In the genomic region with DNA sequence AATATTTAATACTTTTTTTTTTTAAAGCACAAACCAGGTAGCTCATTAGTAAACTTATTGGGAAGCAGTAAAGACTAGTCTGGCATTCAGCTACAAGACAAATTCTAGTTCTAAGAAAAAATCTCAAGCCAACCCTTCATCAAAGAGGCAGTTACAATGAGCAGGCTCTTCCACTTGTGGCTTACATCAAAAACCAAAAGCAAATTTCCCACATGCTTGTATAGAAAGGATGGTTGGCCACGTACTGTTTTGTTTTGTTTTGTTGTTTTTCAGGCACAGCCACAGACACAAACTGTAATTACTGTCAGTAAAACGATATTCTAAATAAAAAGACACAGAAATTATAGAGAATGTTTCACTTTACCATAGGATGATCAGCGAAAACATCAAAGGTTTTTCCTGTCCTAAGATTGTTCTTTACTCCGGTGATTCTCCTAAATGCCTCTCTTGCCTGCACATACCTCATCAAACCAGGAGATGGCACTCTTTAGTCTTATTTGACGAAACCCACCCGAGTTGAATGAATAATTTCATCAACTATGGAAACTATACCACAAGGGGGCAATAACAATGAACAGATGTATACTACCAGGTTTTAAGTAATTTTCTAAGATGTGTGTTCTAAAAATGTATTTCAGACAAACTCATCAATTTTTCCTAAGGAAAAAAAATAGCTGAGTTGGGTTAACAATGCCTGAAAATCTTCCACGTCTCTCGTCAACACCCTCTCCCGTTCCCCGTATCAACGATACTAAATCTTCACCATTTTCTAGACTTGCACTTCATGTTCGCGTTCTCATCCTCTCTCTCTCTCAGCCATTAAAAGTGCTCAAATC, we compare ENCODE assay signal across 8 cellular contexts. TPM values are rescaled to one million over a fixed set of nuclear protein-coding genes. Genes with fewer than 3 reads are reported as not detected.
DNase-seq lines count a peak whose midpoint lies in the region; ATAC-seq and TF ChIP-seq lines count a peak whose summit lies in the region.

No MANE protein-coding gene starts in this region.

- TF ChIP-seq POLR2A in stomach (IDR thresholded peaks at IDR 0.05) = no peak

- no peaks in the 10 kb centered on the region for H3K27me3 Mint-ChIP-seq in WTC11 (ENCODE audit: low read depth)

- WGBS in lung, 2 donors = 32 to 37% methylated on average over 13 of the region's 13 CpGs
- whole genome bisulfite sequencing in stomach, 5 donors = 20 to 31% (median 30%) methylated on average over 13 of the region's 13 CpGs

- H3K9me3 Mint-ChIP-seq in WTC11 = no peaks in the 10 kb centered on the region

- no peak overlapping the region for H3K27ac Mint-ChIP-seq in WTC11

- H3K9me3 ChIP-seq in duodenal mucosa (ENCODE audit: control insufficient read depth in 1 of 2, low read length in 2 of 2) = no peaks in the 10 kb centered on the region
- no peaks in the 10 kb centered on the region for H3K9me3 ChIP-seq in lung (ENCODE audit: control insufficient read depth in 2 of 2, insufficient read depth in 1 of 2, low read length in 1 of 2)
- no peaks in the 10 kb centered on the region for H3K9me3 ChIP-seq in stomach

- TF ChIP-seq CTCF in WTC11 (IDR thresholded peaks at IDR 0.05) (peak; percentile 79), lung (IDR thresholded peaks at IDR 0.05; ENCODE audit: control extremely low read depth, extremely low read depth) (peak; percentile 97), stomach (IDR thresholded peaks at IDR 0.05) (peak in 6 of 7 experiments; percentile 86 to 99 (median 92))

- H3K4me1 ChIP-seq in duodenal mucosa (ENCODE audit: control insufficient read depth in 1 of 2, insufficient read depth in 2 of 2, low read length in 2 of 2) (peaks cover 18 to 19% of the 10 kb centered on the region in 2 donors), lung (ENCODE audit: control insufficient read depth in 2 of 2, insufficient read depth in 2 of 2, low read length in 2 of 2) (peaks cover 0 to 2% of the 10 kb centered on the region in 2 donors), stomach (peaks cover 0 to 24% (median 0%) of the 10 kb centered on the region in 4 donors)

- H3K27ac ChIP-seq in duodenal mucosa (ENCODE audit: low read depth, low read length) (no peak overlapping the region), lung (ENCODE audit: low read depth in 1 of 2, low read length in 1 of 2) (no peak overlapping the region), stomach (peak overlapping the region in 3 of 5 donors; percentile 20 to 55 (median 40))

- no peaks in the 10 kb centered on the region for H3K36me3 Mint-ChIP-seq in WTC11

- no peaks in the 10 kb centered on the region for H3K36me3 ChIP-seq in duodenal mucosa (ENCODE audit: control insufficient read depth in 1 of 2, insufficient read depth in 2 of 2, low read length in 2 of 2)
- H3K36me3 ChIP-seq in lung (ENCODE audit: control insufficient read depth in 2 of 2, insufficient read depth in 2 of 2, low read length in 2 of 2) = no peaks in the 10 kb centered on the region
- H3K36me3 ChIP-seq in stomach = no peaks in the 10 kb centered on the region

- intact Hi-C loops in stomach (cut with DNase I; ENCODE audit: low total_unique reads) = loop anchor here (5.0 kb wide), 1 partner anchor 134 kb away; no protein-coding TSS in a partner anchor

- no peak overlapping the region for H3K4me3 Mint-ChIP-seq in WTC11

- peak overlapping the region; percentile 41 to 53 for H3K4me3 ChIP-seq in duodenal mucosa (ENCODE audit: low read depth in 1 of 2, low read length in 2 of 2)
- no peak overlapping the region for H3K4me3 ChIP-seq in lung
- peak overlapping the region in 3 of 4 donors; percentile 17 to 25 (median 25) for H3K4me3 ChIP-seq in stomach

- TF ChIP-seq EP300 in stomach (IDR thresholded peaks at IDR 0.05) = no peak

- H3K4me1 Mint-ChIP-seq in WTC11 = no peaks in the 10 kb centered on the region

- peak overlapping the region; percentile 16 to 28 for H3K9ac ChIP-seq in duodenal mucosa (ENCODE audit: low read depth in 1 of 2, low read length in 2 of 2)

- CTCF ChIA-PET in WTC11 (lab: Charles Lee) = interaction anchor here (0.7 to 4.0 kb wide), 6 partner anchors 18 to 203 kb away, joined by 3 to 38 read pairs (median 8); partner anchors contain the start of gene DIPK1A

- POLR2A ChIA-PET in WTC11 (lab: Charles Lee) = interaction anchor here (0.5 kb wide), 1 partner anchor 131 kb away, joined by 3 read pairs; no protein-coding TSS in a partner anchor

- H3K27me3 ChIP-seq in duodenal mucosa (ENCODE audit: control insufficient read depth in 1 of 2, insufficient read depth in 2 of 2, low read length in 2 of 2) (no peaks in the 10 kb centered on the region), lung (ENCODE audit: control insufficient read depth, insufficient read depth) (no peaks in the 10 kb centered on the region), stomach (no peaks in the 10 kb centered on the region)

- DNase-seq in activated gamma-delta T cell treated with Interleukin-2 at 50 U/mL for 16 hours (peak; percentile 46), activated gamma-delta T cell (lab: John Stamatoyannopoulos, UW) (no peak), NCI-H2227 treated with DMSO at 0.1 percent for 48 hours (lab: John Stamatoyannopoulos, UW) (peak; percentile 93), WTC11 (ENCODE audit: low spot score) (peak; percentile 41), lung (ENCODE audit: low spot score) (peak; percentile 44), stomach (peak; percentile 48)

- ATAC-seq in HG03064 (IDR thresholded peaks at IDR 0.05; ENCODE audit: low read depth, unreplicated experiment) = peak; percentile 60
- peak; percentile 85 for ATAC-seq in WTC11
- peak; percentile 87 for ATAC-seq in lung (ENCODE audit: insufficient read depth, low FRiP score)

TF ChIP-seq in WTC11, 78 proteins besides CTCF, POLR2A, EP300 and RAD21 (continues in another document):
- no peak for TF ChIP-seq TEAD1 (CRISPR knock-in tag; IDR thresholded peaks at IDR 0.05)
- TF ChIP-seq E2F4 (CRISPR knock-in tag; IDR thresholded peaks at IDR 0.05; ENCODE audit: borderline replicate concordance, low read depth) = no peak
- TF ChIP-seq, protein P1, sequence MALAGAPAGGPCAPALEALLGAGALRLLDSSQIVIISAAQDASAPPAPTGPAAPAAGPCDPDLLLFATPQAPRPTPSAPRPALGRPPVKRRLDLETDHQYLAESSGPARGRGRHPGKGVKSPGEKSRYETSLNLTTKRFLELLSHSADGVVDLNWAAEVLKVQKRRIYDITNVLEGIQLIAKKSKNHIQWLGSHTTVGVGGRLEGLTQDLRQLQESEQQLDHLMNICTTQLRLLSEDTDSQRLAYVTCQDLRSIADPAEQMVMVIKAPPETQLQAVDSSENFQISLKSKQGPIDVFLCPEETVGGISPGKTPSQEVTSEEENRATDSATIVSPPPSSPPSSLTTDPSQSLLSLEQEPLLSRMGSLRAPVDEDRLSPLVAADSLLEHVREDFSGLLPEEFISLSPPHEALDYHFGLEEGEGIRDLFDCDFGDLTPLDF (CRISPR knock-in tag; IDR thresholded peaks at IDR 0.05) = no peak
- no peak for TF ChIP-seq FOXJ3 (CRISPR knock-in tag; IDR thresholded peaks at IDR 0.05; ENCODE audit: borderline replicate concordance)
- TF ChIP-seq FOXP4 (CRISPR knock-in tag; IDR thresholded peaks at IDR 0.05) = no peak
- TF ChIP-seq, protein P2, sequence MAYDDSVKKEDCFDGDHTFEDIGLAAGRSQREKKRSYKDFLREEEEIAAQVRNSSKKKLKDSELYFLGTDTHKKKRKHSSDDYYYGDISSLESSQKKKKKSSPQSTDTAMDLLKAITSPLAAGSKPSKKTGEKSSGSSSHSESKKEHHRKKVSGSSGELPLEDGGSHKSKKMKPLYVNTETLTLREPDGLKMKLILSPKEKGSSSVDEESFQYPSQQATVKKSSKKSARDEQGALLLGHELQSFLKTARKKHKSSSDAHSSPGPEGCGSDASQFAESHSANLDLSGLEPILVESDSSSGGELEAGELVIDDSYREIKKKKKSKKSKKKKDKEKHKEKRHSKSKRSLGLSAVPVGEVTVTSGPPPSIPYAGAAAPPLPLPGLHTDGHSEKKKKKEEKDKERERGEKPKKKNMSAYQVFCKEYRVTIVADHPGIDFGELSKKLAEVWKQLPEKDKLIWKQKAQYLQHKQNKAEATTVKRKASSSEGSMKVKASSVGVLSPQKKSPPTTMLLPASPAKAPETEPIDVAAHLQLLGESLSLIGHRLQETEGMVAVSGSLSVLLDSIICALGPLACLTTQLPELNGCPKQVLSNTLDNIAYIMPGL (CRISPR knock-in tag; IDR thresholded peaks at IDR 0.05) = no peak

RNA-seq across cellular contexts. Expression of gene RPL5, which starts 26.9 kb away (rescaled TPM):
- total RNA-seq in WTC11 (2021) (1,430 to 1,486 TPM (median 1,433 TPM) in 3 replicates), lung (1,000 to 10,000 TPM in 1 of 2 donors, 100 to 1,000 TPM in 1; 669 to 1,661 TPM), stomach (1,000 to 10,000 TPM; 1,447 to 2,022 (median 1,553) TPM)
- polyA plus RNA-seq in lung (1,000 to 10,000 TPM; 1,047 to 2,312 TPM), stomach (1,000 to 10,000 TPM; 1,862 to 2,593 (median 2,118) TPM)

Comparison
In these comparisons a context has a peak if more than half of its experiments do, and no peak if none do; other contexts are left out.
1. H3K27ac ChIP-seq: peak in stomach (3 of 5); none in duodenal mucosa (single experiment) and lung (0 of 2).
2. Peak in every context shown above with its lines, with median percentiles within 50 percentile points of each other: ATAC-seq and CTCF ChIP-seq.